1 cellular context compared by ENCODE assay signal in the genomic region with DNA sequence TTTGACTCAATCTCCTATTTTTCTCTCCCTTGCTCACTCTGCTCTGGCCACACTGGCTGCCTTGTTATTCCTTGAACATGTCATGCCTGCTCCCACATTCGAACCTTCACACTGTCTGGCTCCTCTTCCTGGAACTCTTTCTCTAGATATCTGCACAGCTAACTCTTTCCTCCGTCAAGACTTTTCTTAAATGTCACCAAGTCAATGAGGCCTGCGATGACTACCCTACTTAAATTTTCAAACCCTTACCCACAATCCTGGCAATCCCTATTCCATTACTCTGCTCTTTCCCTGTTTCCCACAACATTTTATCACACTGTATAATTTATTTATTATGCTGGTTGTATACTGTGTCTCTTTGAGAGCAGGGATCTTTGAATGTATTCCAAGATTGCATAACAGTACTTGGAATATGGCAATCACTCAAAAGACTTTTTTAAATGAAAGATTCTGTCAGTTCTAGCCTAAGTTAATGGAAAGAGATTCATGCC.
TF ChIP-seq lines count a peak whose summit lies in the region.

No MANE protein-coding gene starts in this region.

TF ChIP-seq in H1, 55 proteins besides CTCF, POLR2A, EP300 and RAD21:
- TF ChIP-seq SIX5 (IDR thresholded peaks at IDR 0.05; ENCODE audit: low read depth, low read length) (no peak), TBP (IDR thresholded peaks at IDR 0.05; ENCODE audit: low read depth, low read length) (no peak), CBX8 (IDR thresholded peaks at IDR 0.05; ENCODE audit: borderline replicate concordance, low read depth, low read length) (no peak), RXRA (IDR thresholded peaks at IDR 0.05; ENCODE audit: insufficient read depth, low read depth, low read length) (no peak), CTBP2 (IDR thresholded peaks at IDR 0.05; ENCODE audit: borderline replicate concordance, insufficient read depth, insufficient read length, low read length) (no peak), FOSL1 (IDR thresholded peaks at IDR 0.05; ENCODE audit: insufficient read depth, low read depth, low read length) (no peak), POU5F1 (IDR thresholded peaks at IDR 0.05; ENCODE audit: low read depth, low read length) (no peak), HDAC2 (IDR thresholded peaks at IDR 0.05; ENCODE audit: borderline replicate concordance in 1 of 2, low read depth in 2 of 2, low read length in 2 of 2) (no peak)
- TF ChIP-seq, protein P1, sequence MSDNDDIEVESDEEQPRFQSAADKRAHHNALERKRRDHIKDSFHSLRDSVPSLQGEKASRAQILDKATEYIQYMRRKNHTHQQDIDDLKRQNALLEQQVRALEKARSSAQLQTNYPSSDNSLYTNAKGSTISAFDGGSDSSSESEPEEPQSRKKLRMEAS (IDR thresholded peaks at IDR 0.05) = no peak
